ENCODE assay signal across 1 cellular context in the genomic region with DNA sequence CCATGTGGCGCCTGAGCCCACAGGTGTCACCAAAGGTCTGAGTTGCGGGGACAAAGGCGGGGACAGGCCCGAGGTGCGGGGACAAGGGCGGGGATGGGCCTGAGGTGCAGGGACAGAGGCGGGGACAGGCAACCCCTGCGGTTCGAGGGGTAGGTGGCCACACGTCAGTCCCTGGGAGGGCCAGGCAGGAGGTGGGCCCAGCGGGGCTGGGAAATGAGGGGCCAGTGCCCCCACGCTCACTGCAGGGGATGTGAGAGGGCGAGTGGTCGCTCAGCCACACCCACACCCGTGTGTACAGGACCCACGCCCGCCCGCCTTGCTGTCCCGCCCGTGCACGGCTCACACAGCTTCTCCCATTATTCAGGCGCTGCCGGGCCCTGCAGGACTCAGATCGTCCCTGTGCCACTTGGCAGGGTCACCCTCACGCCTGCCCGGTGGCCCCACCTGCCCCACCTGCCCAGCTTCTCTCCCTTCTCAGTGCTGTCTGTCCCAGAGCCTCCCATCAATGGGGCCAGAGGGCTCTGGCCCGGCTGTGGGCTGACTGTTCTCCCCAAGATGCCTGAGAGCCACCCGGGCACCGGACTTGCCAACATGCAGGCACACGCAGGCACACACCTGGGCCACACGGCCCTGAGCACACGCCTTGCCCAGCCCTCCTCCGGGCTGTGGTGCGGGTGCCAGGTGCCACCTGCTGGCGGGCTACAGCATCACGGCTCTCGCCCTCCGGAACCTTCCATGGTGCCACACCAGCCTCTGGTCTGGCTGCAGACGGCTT.
TF ChIP-seq lines count a peak whose summit lies in the region.

No MANE protein-coding gene starts in this region.

TF ChIP-seq in HepG2, 621 proteins besides CTCF, POLR2A, EP300 and RAD21 (continued from another document and continues in another):
- TF ChIP-seq, protein P1, sequence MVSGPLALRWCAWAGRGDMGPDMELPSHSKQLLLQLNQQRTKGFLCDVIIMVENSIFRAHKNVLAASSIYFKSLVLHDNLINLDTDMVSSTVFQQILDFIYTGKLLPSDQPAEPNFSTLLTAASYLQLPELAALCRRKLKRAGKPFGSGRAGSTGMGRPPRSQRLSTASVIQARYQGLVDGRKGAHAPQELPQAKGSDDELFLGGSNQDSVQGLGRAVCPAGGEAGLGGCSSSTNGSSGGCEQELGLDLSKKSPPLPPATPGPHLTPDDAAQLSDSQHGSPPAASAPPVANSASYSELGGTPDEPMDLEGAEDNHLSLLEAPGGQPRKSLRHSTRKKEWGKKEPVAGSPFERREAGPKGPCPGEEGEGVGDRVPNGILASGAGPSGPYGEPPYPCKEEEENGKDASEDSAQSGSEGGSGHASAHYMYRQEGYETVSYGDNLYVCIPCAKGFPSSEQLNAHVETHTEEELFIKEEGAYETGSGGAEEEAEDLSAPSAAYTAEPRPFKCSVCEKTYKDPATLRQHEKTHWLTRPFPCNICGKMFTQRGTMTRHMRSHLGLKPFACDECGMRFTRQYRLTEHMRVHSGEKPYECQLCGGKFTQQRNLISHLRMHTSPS (CRISPR knock-in tag; IDR thresholded peaks at IDR 0.05; ENCODE audit: low read depth), result peak; percentile 62
- no peak for TF ChIP-seq RXRB (CRISPR knock-in tag; IDR thresholded peaks at IDR 0.05; ENCODE audit: borderline replicate concordance)
- TF ChIP-seq, protein P2, sequence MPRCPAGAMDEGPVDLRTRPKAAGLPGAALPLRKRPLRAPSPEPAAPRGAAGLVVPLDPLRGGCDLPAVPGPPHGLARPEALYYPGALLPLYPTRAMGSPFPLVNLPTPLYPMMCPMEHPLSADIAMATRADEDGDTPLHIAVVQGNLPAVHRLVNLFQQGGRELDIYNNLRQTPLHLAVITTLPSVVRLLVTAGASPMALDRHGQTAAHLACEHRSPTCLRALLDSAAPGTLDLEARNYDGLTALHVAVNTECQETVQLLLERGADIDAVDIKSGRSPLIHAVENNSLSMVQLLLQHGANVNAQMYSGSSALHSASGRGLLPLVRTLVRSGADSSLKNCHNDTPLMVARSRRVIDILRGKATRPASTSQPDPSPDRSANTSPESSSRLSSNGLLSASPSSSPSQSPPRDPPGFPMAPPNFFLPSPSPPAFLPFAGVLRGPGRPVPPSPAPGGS (CRISPR knock-in tag; IDR thresholded peaks at IDR 0.05), result no peak
- no peak for TF ChIP-seq TP53 (CRISPR knock-in tag; conservative IDR thresholded peaks at IDR 0.05)
- TF ChIP-seq U2AF1 (optimal IDR thresholded peaks at IDR 0.05; ENCODE audit: low read depth, low read length), result no peak
- TF ChIP-seq ZNF660 (CRISPR knock-in tag; IDR thresholded peaks at IDR 0.05; ENCODE audit: borderline replicate concordance, low read depth), result no peak
- TF ChIP-seq NRL (CRISPR knock-in tag; IDR thresholded peaks at IDR 0.05; ENCODE audit: borderline replicate concordance), result 0 out of 2 replicates have a peak, but pooled peaks have one; percentile 28
- TF ChIP-seq, protein P3, sequence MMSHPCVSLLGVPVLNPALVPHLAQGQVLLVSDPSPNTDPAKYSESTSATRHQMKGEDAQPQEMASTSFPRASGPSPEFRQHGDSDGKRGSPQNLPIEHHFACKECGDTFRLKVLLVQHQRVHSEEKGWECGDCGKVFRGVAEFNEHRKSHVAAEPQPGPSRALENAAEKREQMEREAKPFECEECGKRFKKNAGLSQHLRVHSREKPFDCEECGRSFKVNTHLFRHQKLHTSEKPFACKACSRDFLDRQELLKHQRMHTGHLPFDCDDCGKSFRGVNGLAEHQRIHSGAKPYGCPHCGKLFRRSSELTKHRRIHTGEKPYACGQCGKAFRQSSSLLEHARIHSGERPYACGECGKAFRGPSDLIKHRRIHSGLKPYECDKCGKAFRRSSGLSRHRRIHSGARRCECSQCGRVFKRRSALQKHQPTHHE (CRISPR knock-in tag; IDR thresholded peaks at IDR 0.05; ENCODE audit: borderline replicate concordance), result no peak
- TF ChIP-seq, protein P4, sequence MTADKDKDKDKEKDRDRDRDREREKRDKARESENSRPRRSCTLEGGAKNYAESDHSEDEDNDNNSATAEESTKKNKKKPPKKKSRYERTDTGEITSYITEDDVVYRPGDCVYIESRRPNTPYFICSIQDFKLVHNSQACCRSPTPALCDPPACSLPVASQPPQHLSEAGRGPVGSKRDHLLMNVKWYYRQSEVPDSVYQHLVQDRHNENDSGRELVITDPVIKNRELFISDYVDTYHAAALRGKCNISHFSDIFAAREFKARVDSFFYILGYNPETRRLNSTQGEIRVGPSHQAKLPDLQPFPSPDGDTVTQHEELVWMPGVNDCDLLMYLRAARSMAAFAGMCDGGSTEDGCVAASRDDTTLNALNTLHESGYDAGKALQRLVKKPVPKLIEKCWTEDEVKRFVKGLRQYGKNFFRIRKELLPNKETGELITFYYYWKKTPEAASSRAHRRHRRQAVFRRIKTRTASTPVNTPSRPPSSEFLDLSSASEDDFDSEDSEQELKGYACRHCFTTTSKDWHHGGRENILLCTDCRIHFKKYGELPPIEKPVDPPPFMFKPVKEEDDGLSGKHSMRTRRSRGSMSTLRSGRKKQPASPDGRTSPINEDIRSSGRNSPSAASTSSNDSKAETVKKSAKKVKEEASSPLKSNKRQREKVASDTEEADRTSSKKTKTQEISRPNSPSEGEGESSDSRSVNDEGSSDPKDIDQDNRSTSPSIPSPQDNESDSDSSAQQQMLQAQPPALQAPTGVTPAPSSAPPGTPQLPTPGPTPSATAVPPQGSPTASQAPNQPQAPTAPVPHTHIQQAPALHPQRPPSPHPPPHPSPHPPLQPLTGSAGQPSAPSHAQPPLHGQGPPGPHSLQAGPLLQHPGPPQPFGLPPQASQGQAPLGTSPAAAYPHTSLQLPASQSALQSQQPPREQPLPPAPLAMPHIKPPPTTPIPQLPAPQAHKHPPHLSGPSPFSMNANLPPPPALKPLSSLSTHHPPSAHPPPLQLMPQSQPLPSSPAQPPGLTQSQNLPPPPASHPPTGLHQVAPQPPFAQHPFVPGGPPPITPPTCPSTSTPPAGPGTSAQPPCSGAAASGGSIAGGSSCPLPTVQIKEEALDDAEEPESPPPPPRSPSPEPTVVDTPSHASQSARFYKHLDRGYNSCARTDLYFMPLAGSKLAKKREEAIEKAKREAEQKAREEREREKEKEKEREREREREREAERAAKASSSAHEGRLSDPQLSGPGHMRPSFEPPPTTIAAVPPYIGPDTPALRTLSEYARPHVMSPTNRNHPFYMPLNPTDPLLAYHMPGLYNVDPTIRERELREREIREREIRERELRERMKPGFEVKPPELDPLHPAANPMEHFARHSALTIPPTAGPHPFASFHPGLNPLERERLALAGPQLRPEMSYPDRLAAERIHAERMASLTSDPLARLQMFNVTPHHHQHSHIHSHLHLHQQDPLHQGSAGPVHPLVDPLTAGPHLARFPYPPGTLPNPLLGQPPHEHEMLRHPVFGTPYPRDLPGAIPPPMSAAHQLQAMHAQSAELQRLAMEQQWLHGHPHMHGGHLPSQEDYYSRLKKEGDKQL (CRISPR knock-in tag; IDR thresholded peaks at IDR 0.05; ENCODE audit: low read depth), result no peak
- no peak for TF ChIP-seq ZNF33A (CRISPR knock-in tag; IDR thresholded peaks at IDR 0.05; ENCODE audit: borderline replicate concordance)
- TF ChIP-seq, protein P5, sequence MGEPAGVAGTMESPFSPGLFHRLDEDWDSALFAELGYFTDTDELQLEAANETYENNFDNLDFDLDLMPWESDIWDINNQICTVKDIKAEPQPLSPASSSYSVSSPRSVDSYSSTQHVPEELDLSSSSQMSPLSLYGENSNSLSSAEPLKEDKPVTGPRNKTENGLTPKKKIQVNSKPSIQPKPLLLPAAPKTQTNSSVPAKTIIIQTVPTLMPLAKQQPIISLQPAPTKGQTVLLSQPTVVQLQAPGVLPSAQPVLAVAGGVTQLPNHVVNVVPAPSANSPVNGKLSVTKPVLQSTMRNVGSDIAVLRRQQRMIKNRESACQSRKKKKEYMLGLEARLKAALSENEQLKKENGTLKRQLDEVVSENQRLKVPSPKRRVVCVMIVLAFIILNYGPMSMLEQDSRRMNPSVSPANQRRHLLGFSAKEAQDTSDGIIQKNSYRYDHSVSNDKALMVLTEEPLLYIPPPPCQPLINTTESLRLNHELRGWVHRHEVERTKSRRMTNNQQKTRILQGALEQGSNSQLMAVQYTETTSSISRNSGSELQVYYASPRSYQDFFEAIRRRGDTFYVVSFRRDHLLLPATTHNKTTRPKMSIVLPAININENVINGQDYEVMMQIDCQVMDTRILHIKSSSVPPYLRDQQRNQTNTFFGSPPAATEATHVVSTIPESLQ (CRISPR knock-in tag; conservative IDR thresholded peaks at IDR 0.05), result no peak
- TF ChIP-seq, protein P6, sequence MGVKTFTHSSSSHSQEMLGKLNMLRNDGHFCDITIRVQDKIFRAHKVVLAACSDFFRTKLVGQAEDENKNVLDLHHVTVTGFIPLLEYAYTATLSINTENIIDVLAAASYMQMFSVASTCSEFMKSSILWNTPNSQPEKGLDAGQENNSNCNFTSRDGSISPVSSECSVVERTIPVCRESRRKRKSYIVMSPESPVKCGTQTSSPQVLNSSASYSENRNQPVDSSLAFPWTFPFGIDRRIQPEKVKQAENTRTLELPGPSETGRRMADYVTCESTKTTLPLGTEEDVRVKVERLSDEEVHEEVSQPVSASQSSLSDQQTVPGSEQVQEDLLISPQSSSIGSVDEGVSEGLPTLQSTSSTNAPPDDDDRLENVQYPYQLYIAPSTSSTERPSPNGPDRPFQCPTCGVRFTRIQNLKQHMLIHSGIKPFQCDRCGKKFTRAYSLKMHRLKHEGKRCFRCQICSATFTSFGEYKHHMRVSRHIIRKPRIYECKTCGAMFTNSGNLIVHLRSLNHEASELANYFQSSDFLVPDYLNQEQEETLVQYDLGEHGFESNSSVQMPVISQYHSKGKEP (CRISPR knock-in tag; IDR thresholded peaks at IDR 0.05), result no peak
- TF ChIP-seq, protein P7, sequence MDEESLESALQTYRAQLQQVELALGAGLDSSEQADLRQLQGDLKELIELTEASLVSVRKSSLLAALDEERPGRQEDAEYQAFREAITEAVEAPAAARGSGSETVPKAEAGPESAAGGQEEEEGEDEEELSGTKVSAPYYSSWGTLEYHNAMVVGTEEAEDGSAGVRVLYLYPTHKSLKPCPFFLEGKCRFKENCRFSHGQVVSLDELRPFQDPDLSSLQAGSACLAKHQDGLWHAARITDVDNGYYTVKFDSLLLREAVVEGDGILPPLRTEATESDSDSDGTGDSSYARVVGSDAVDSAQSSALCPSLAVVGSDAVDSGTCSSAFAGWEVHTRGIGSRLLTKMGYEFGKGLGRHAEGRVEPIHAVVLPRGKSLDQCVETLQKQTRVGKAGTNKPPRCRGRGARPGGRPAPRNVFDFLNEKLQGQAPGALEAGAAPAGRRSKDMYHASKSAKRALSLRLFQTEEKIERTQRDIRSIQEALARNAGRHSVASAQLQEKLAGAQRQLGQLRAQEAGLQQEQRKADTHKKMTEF (CRISPR knock-in tag; IDR thresholded peaks at IDR 0.05), result peak; percentile 47; the same call in 1 of the 2 replicates
- TF ChIP-seq HCFC1 (IDR thresholded peaks at IDR 0.05; ENCODE audit: low read depth, low read length), result no peak
- 0 out of 2 replicates have a peak, but pooled peaks have one; percentile 28 for TF ChIP-seq CBFB (CRISPR knock-in tag; IDR thresholded peaks at IDR 0.05)
- TF ChIP-seq, protein P8, sequence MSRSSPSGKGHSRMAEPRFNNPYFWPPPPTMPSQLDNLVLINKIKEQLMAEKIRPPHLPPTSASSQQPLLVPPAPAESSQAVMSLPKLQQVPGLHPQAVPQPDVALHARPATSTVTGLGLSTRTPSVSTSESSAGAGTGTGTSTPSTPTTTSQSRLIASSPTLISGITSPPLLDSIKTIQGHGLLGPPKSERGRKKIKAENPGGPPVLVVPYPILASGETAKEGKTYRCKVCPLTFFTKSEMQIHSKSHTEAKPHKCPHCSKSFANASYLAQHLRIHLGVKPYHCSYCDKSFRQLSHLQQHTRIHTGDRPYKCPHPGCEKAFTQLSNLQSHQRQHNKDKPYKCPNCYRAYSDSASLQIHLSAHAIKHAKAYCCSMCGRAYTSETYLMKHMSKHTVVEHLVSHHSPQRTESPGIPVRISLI (CRISPR knock-in tag; IDR thresholded peaks at IDR 0.05; ENCODE audit: borderline replicate concordance), result no peak
- no peak for TF ChIP-seq ZKSCAN1 (IDR thresholded peaks at IDR 0.05; ENCODE audit: low read length)
- TF ChIP-seq, protein P9, sequence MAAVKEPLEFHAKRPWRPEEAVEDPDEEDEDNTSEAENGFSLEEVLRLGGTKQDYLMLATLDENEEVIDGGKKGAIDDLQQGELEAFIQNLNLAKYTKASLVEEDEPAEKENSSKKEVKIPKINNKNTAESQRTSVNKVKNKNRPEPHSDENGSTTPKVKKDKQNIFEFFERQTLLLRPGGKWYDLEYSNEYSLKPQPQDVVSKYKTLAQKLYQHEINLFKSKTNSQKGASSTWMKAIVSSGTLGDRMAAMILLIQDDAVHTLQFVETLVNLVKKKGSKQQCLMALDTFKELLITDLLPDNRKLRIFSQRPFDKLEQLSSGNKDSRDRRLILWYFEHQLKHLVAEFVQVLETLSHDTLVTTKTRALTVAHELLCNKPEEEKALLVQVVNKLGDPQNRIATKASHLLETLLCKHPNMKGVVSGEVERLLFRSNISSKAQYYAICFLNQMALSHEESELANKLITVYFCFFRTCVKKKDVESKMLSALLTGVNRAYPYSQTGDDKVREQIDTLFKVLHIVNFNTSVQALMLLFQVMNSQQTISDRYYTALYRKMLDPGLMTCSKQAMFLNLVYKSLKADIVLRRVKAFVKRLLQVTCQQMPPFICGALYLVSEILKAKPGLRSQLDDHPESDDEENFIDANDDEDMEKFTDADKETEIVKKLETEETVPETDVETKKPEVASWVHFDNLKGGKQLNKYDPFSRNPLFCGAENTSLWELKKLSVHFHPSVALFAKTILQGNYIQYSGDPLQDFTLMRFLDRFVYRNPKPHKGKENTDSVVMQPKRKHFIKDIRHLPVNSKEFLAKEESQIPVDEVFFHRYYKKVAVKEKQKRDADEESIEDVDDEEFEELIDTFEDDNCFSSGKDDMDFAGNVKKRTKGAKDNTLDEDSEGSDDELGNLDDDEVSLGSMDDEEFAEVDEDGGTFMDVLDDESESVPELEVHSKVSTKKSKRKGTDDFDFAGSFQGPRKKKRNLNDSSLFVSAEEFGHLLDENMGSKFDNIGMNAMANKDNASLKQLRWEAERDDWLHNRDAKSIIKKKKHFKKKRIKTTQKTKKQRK (IDR thresholded peaks at IDR 0.05; ENCODE audit: low read length), result no peak
- no peak for TF ChIP-seq ZNF235 (CRISPR knock-in tag; IDR thresholded peaks at IDR 0.05; ENCODE audit: borderline replicate concordance)
- no peak for TF ChIP-seq ZNF30 (CRISPR knock-in tag; IDR thresholded peaks at IDR 0.05)
- TF ChIP-seq RAD51 (IDR thresholded peaks at IDR 0.05; ENCODE audit: borderline replicate concordance), result no peak
- no peak for TF ChIP-seq POLR2AphosphoS2 (IDR thresholded peaks at IDR 0.05; ENCODE audit: low read depth, low read length)
- TF ChIP-seq, protein P10, sequence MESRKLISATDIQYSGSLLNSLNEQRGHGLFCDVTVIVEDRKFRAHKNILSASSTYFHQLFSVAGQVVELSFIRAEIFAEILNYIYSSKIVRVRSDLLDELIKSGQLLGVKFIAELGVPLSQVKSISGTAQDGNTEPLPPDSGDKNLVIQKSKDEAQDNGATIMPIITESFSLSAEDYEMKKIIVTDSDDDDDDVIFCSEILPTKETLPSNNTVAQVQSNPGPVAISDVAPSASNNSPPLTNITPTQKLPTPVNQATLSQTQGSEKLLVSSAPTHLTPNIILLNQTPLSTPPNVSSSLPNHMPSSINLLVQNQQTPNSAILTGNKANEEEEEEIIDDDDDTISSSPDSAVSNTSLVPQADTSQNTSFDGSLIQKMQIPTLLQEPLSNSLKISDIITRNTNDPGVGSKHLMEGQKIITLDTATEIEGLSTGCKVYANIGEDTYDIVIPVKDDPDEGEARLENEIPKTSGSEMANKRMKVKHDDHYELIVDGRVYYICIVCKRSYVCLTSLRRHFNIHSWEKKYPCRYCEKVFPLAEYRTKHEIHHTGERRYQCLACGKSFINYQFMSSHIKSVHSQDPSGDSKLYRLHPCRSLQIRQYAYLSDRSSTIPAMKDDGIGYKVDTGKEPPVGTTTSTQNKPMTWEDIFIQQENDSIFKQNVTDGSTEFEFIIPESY (CRISPR knock-in tag; IDR thresholded peaks at IDR 0.05), result peak; percentile 75
- TF ChIP-seq ZBTB20 (CRISPR knock-in tag; IDR thresholded peaks at IDR 0.05; ENCODE audit: borderline replicate concordance, low read depth), result no peak
- TF ChIP-seq ZSCAN9 (CRISPR knock-in tag; IDR thresholded peaks at IDR 0.05; ENCODE audit: borderline replicate concordance), result no peak
- TF ChIP-seq GTF3A (CRISPR knock-in tag; conservative IDR thresholded peaks at IDR 0.05), result no peak
- no peak for TF ChIP-seq ZC3H4 (CRISPR knock-in tag; IDR thresholded peaks at IDR 0.05; ENCODE audit: borderline replicate concordance)
- TF ChIP-seq KAT8 (CRISPR knock-in tag; IDR thresholded peaks at IDR 0.05), result no peak
